ENCODE assay signal across 8 cellular contexts in genomic region chr6:32194825-32195651, GRCh38. TPM values are rescaled to one million over a fixed set of nuclear protein-coding genes. Genes with fewer than 3 reads are reported as not detected.
DNase-seq lines count a peak whose midpoint lies in the region; ATAC-seq and TF ChIP-seq lines count a peak whose summit lies in the region.

No MANE protein-coding gene starts in this region.

- TF ChIP-seq CTCF in HL-60 (IDR thresholded peaks at IDR 0.05; ENCODE audit: insufficient read depth, low read length), result peak; percentile 41

- H3K36me3 Mint-ChIP-seq in activated CD8-positive, alpha-beta memory T cell treated with anti-CD3 and anti-CD28 coated beads, Interleukin-2, amount 10 ng/mL, durations not matched to agents 7 days and 5 days, result peaks cover 14% of the 10 kb centered on the region
- H3K36me3 Mint-ChIP-seq in naive thymus-derived CD4-positive, alpha-beta T cell, result peaks cover 7 to 23% (median 8%) of the 10 kb centered on the region in 5 donors

- H3K27ac Mint-ChIP-seq in activated CD8-positive, alpha-beta memory T cell treated with anti-CD3 and anti-CD28 coated beads, Interleukin-2, amount 10 ng/mL, durations not matched to agents 7 days and 5 days, result peak overlapping the region; percentile 99
- H3K27ac Mint-ChIP-seq in naive thymus-derived CD4-positive, alpha-beta T cell, result peak overlapping the region; percentile 86 to 99 (median 97)

- H3K27me3 ChIP-seq in HL-60 (ENCODE audit: insufficient read depth, poor library complexity, severe bottlenecking), result no peaks in the 10 kb centered on the region
- no peaks in the 10 kb centered on the region for H3K27me3 ChIP-seq in endocrine pancreas (ENCODE audit: control insufficient read depth, insufficient read depth, low read length)
- no peaks in the 10 kb centered on the region for H3K27me3 ChIP-seq in naive thymus-derived CD4-positive, alpha-beta T cell (ENCODE audit: control insufficient read depth in 2 of 2, insufficient read depth in 2 of 2, low read length in 2 of 2)

- H3K36me3 ChIP-seq in endocrine pancreas (ENCODE audit: control insufficient read depth, insufficient read depth, low read length), result no peaks in the 10 kb centered on the region
- peaks cover 0 to 18% (median 0%) of the 10 kb centered on the region in 3 experiments for H3K36me3 ChIP-seq in naive thymus-derived CD4-positive, alpha-beta T cell (ENCODE audit: control insufficient read depth in 2 of 3, insufficient read depth in 3 of 3, low read length in 3 of 3)

- no peaks in the 10 kb centered on the region for H3K9me3 ChIP-seq in endocrine pancreas (ENCODE audit: control insufficient read depth, low read length)
- H3K9me3 ChIP-seq in naive thymus-derived CD4-positive, alpha-beta T cell (ENCODE audit: control insufficient read depth in 2 of 3, low read length in 3 of 3), result no peaks in the 10 kb centered on the region

- H3K4me3 Mint-ChIP-seq in activated CD8-positive, alpha-beta memory T cell treated with anti-CD3 and anti-CD28 coated beads, Interleukin-2, amount 10 ng/mL, durations not matched to agents 7 days and 5 days, result peak overlapping the region; percentile 95
- peak overlapping the region; percentile 89 to 99 (median 96) for H3K4me3 Mint-ChIP-seq in naive thymus-derived CD4-positive, alpha-beta T cell

- H3K27me3 Mint-ChIP-seq in activated CD8-positive, alpha-beta memory T cell treated with anti-CD3 and anti-CD28 coated beads, Interleukin-2, amount 10 ng/mL, durations not matched to agents 7 days and 5 days, result no peaks in the 10 kb centered on the region
- no peaks in the 10 kb centered on the region for H3K27me3 Mint-ChIP-seq in naive thymus-derived CD4-positive, alpha-beta T cell

- ATAC-seq in activated CD8-positive, alpha-beta memory T cell treated with anti-CD3 and anti-CD28 coated beads, Interleukin-2, amount 10 ng/mL, durations not matched to agents 7 days and 5 days, result no peak
- no peak for ATAC-seq in naive thymus-derived CD4-positive, alpha-beta T cell
- no peak for ATAC-seq in GM21390 (IDR thresholded peaks at IDR 0.05; ENCODE audit: unreplicated experiment)

- intact Hi-C loops in naive thymus-derived CD4-positive, alpha-beta T cell (cut with micrococcal nuclease), result loop anchor here (1.0 to 10.0 kb wide), 23 partner anchors 17 to 1578 kb away; partner anchors contain the start of genes EHMT2 (in 2 of the 2), HSPA1B (in 2 of the 2), PPT2 (in 2 of the 2) and PSMB8 (in 2 of the 2)

- H3K4me3 ChIP-seq in HL-60 (replicated peaks; ENCODE audit: insufficient read depth, low read length) (peak overlapping the region; percentile 35), endocrine pancreas (ENCODE audit: control insufficient read depth, insufficient read depth, low read length) (peak overlapping the region; percentile 67)
- H3K4me3 ChIP-seq in naive thymus-derived CD4-positive, alpha-beta T cell (ENCODE audit: low read length), result peak overlapping the region; percentile 98

- CTCF ChIA-PET in activated CD8-positive, alpha-beta memory T cell treated with anti-CD3 and anti-CD28 coated beads, Interleukin-2, amount 10 ng/mL, durations not matched to agents 7 days and 5 days (lab: Charles Lee), result interaction anchor here (0.7 to 2.3 kb wide), 20 partner anchors 10 to 663 kb away, joined by 3 to 16 read pairs (median 4); partner anchors contain the start of genes ATF6B, EGFL8, FKBPL and PRRT1
- CTCF ChIA-PET in naive thymus-derived CD4-positive, alpha-beta T cell (lab: Charles Lee), result interaction anchor here (0.9 to 1.9 kb wide), 11 partner anchors 11 to 67 kb away, joined by 3 to 9 read pairs (median 4); partner anchors contain the start of genes ATF6B and FKBPL

- peak overlapping the region; percentile 68 for H3K27ac ChIP-seq in HL-60 (replicated peaks)
- peak overlapping the region; percentile 97 for H3K27ac ChIP-seq in naive thymus-derived CD4-positive, alpha-beta T cell (ENCODE audit: low read depth, low read length)

- no peaks in the 10 kb centered on the region for H3K9me3 Mint-ChIP-seq in activated CD8-positive, alpha-beta memory T cell treated with anti-CD3 and anti-CD28 coated beads, Interleukin-2, amount 10 ng/mL, durations not matched to agents 7 days and 5 days (ENCODE audit: low read depth)
- H3K9me3 Mint-ChIP-seq in naive thymus-derived CD4-positive, alpha-beta T cell, result no peaks in the 10 kb centered on the region

- peaks cover 4% of the 10 kb centered on the region for H3K4me1 ChIP-seq in endocrine pancreas (ENCODE audit: control insufficient read depth, insufficient read depth, low read length)
- peaks cover 20 to 29% of the 10 kb centered on the region in 2 donors for H3K4me1 ChIP-seq in naive thymus-derived CD4-positive, alpha-beta T cell (ENCODE audit: control insufficient read depth in 2 of 2, insufficient read depth in 2 of 2, low read length in 2 of 2)

- H3K4me1 Mint-ChIP-seq in activated CD8-positive, alpha-beta memory T cell treated with anti-CD3 and anti-CD28 coated beads, Interleukin-2, amount 10 ng/mL, durations not matched to agents 7 days and 5 days, result peaks cover 26% of the 10 kb centered on the region
- H3K4me1 Mint-ChIP-seq in naive thymus-derived CD4-positive, alpha-beta T cell, result peaks cover 24 to 40% (median 31%) of the 10 kb centered on the region in 7 donors

- POLR2A ChIA-PET in naive thymus-derived CD4-positive, alpha-beta T cell (lab: Charles Lee), result interaction anchor here (0.5 to 10.6 kb wide), 18 partner anchors 8 to 777 kb away, joined by 3 to 259 read pairs (median 4); partner anchors contain the start of genes AGPAT1, ATF6B, FKBPL and RNF5

- peak; percentile 70 for DNase-seq in activated CD8-positive, alpha-beta memory T cell treated with anti-CD3 and anti-CD28 coated beads, Interleukin-2, amount 10 ng/mL, durations not matched to agents 7 days and 5 days
- no peak for DNase-seq in activated CD8-positive, alpha-beta memory T cell treated with anti-CD3 and anti-CD28 coated beads, Interleukin-2, amount 50 U/mL, for 4 hours
- peak in 1 of 2 experiments; percentile 65 for DNase-seq in HL-60 (ENCODE audit: low read depth in 1 of 2, low spot score in 1 of 2)
- DNase-seq in SKM-1 (lab: John Stamatoyannopoulos, UW; ENCODE audit: unreplicated experiment), result peak; percentile 21
- DNase-seq in naive thymus-derived CD4-positive, alpha-beta T cell, result peak in 1 of 9 donors; percentile 48
- DNase-seq in HPDE6-E6E7 (ENCODE audit: extremely low spot score), result no peak

- peak overlapping the region; percentile 65 for H3K9ac ChIP-seq in endocrine pancreas (ENCODE audit: control insufficient read depth, insufficient read depth, low read length)

RNA-seq across cellular contexts. Expression of gene GPSM3, which starts 2.6 kb away (rescaled TPM):
- total RNA-seq in activated CD8-positive, alpha-beta memory T cell treated with anti-CD3 and anti-CD28 coated beads, Interleukin-2, amount 10 ng/mL, durations not matched to agents 7 days and 5 days, result 100 to 1,000 TPM; 171 to 196 TPM
- total RNA-seq in naive thymus-derived CD4-positive, alpha-beta T cell, result 100 to 1,000 TPM; 268 to 325 (median 277) TPM
- 100 to 1,000 TPM; 148 to 178 TPM for polyA plus RNA-seq in naive thymus-derived CD4-positive, alpha-beta T cell

RNA-seq across cellular contexts. Expression of gene PBX2, which starts 5.0 kb away (rescaled TPM):
- total RNA-seq in activated CD8-positive, alpha-beta memory T cell treated with anti-CD3 and anti-CD28 coated beads, Interleukin-2, amount 10 ng/mL, durations not matched to agents 7 days and 5 days, result 10 to 100 TPM; 60.0 to 61.6 TPM
- 100 to 1,000 TPM; 105 to 221 (median 144) TPM for total RNA-seq in naive thymus-derived CD4-positive, alpha-beta T cell
- polyA plus RNA-seq in naive thymus-derived CD4-positive, alpha-beta T cell, result 1 to 10 TPM; 2.5 to 3.0 TPM

RNA-seq across cellular contexts. Expression of gene AGER, which starts 11.0 kb away (rescaled TPM):
- 10 to 100 TPM; 20.7 to 22.0 TPM for total RNA-seq in activated CD8-positive, alpha-beta memory T cell treated with anti-CD3 and anti-CD28 coated beads, Interleukin-2, amount 10 ng/mL, durations not matched to agents 7 days and 5 days
- total RNA-seq in naive thymus-derived CD4-positive, alpha-beta T cell, result 10 to 100 TPM; 32.6 to 92.2 (median 38.0) TPM
- under 1 TPM in 1 of 2 donors, not detected in 1; 0.47 TPM for polyA plus RNA-seq in naive thymus-derived CD4-positive, alpha-beta T cell

RNA-seq across cellular contexts. Expression of gene RNF5, which starts 16.8 kb away (rescaled TPM):
- 10 to 100 TPM; 41.0 to 51.9 TPM for total RNA-seq in activated CD8-positive, alpha-beta memory T cell treated with anti-CD3 and anti-CD28 coated beads, Interleukin-2, amount 10 ng/mL, durations not matched to agents 7 days and 5 days
- total RNA-seq in naive thymus-derived CD4-positive, alpha-beta T cell, result 10 to 100 TPM; 17.0 to 50.6 (median 40.9) TPM
- polyA plus RNA-seq in naive thymus-derived CD4-positive, alpha-beta T cell, result 100 to 1,000 TPM; 107 to 111 TPM

RNA-seq across cellular contexts. Expression of gene AGPAT1, which starts 19.2 kb away (rescaled TPM):
- total RNA-seq in activated CD8-positive, alpha-beta memory T cell treated with anti-CD3 and anti-CD28 coated beads, Interleukin-2, amount 10 ng/mL, durations not matched to agents 7 days and 5 days, result 10 to 100 TPM; 37.5 to 38.6 TPM
- total RNA-seq in naive thymus-derived CD4-positive, alpha-beta T cell, result 10 to 100 TPM; 25.0 to 46.1 (median 31.6) TPM
- polyA plus RNA-seq in naive thymus-derived CD4-positive, alpha-beta T cell, result 10 to 100 TPM; 19.3 to 19.5 TPM

Comparison
In these comparisons a context has a peak if more than half of its experiments do, and no peak if none do; other contexts are left out.
1. DNase-seq: peak in activated CD8-positive, alpha-beta memory T cell treated with anti-CD3 and anti-CD28 coated beads, Interleukin-2, amount 10 ng/mL, durations not matched to agents 7 days and 5 days (single experiment) and SKM-1 (single experiment); none in activated CD8-positive, alpha-beta memory T cell treated with anti-CD3 and anti-CD28 coated beads, Interleukin-2, amount 50 U/mL, for 4 hours (single experiment) and HPDE6-E6E7 (single experiment).
2. H3K4me3 ChIP-seq: peak in every context shown above with its lines; median percentile 98 in naive thymus-derived CD4-positive, alpha-beta T cell; 67 in endocrine pancreas; 35 in HL-60.